ENCODE assay signal across 2 cellular contexts in genomic region chr7:99204078-99204477, GRCh38.
TF ChIP-seq lines count a peak whose summit lies in the region.

No MANE protein-coding gene starts in this region.

TF ChIP-seq in HEK293, 187 proteins besides CTCF, POLR2A, EP300 and RAD21:
- peak; percentile 52; the same call in 1 of the 2 replicates for TF ChIP-seq ZNF121 (tag by site-specific recombination; IDR thresholded peaks at IDR 0.05)
- TF ChIP-seq SCRT1 (tag by site-specific recombination; IDR thresholded peaks at IDR 0.05; ENCODE audit: borderline replicate concordance), result no peak

TF ChIP-seq in K562, 482 proteins besides CTCF, POLR2A, EP300 and RAD21:
- TF ChIP-seq ZNF280B (CRISPR knock-in tag; IDR thresholded peaks at IDR 0.05), result no peak
- no peak for TF ChIP-seq CHAMP1 (IDR thresholded peaks at IDR 0.05)
- peak; percentile 71 for TF ChIP-seq ZNF121 (CRISPR knock-in tag; conservative IDR thresholded peaks at IDR 0.05)
- TF ChIP-seq HCFC1 (IDR thresholded peaks at IDR 0.05; ENCODE audit: low read depth, low read length), result no peak
- no peak for TF ChIP-seq HOXB6 (CRISPR knock-in tag; IDR thresholded peaks at IDR 0.05; ENCODE audit: borderline replicate concordance)
- TF ChIP-seq CTCFL (IDR thresholded peaks at IDR 0.05; ENCODE audit: borderline replicate concordance, insufficient read depth, low read depth, low read length, poor library complexity, severe bottlenecking), result no peak
